ENCODE assay signal across 1 cellular context in the genomic region with DNA sequence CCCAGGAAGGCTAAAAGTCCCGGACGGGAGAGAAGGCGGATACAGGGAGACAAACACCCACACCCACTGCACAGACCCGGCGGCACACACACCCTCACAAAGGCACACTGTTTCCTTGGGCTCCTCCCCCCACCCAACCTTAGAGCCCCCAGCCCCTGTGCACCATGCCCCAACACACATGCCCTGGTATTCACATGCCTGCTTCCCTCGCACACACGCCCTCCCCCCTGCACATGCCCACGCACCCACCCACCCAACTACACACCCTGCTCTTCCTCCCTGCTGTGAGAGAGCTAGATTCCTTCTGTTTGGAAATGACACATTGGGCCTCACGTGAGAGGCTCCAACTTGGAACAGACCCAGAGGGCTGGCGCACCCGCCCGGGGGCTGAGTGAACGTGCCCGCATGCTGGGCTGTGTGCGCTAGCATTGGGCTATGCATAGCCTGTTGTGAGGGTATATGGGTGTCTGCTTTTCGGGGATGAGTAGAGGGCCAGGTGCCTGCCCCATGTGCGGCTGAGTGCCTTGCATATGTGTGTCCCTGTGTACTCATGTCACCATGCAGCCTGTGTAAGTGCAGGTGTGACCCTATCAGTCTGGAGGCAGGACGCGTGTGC.
TF ChIP-seq lines count a peak whose summit lies in the region.

No MANE protein-coding gene starts in this region.

TF ChIP-seq in IMR-90, 13 proteins besides CTCF, POLR2A, EP300 and RAD21 (continued from another document):
- TF ChIP-seq ELK1 (IDR thresholded peaks at IDR 0.05; ENCODE audit: borderline replicate concordance, low read depth, low read length) (no peak), BHLHE40 (IDR thresholded peaks at IDR 0.05; ENCODE audit: low read depth, low read length) (peak; percentile 96), CEBPB (IDR thresholded peaks at IDR 0.05; ENCODE audit: low read depth, low read length) (no peak)
